ENCODE assay signal across 22 cellular contexts in the genomic region with DNA sequence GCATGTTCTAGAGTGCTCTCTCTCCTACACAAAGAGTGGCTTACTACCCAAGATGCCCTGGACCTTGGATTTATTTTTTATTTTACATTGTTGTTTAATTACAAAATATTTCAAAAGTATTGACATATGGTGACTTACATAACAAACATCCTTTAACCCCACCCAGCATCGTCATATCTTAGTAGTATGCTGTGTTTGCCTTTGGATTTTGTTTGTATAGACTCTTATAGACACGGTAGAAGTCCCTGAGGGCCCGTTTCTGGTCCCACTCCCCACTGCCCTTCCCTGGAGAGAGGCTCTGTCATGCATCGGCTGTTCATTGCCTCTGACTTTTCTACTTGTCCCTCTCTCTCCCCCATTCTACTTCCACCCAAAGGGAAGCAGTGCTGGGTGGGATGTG.
"Had no signal": no experiment of that assay in that cellular context is flagged by ENCODE, and none has a peak within 500 bp of the region (broad histone marks: within the 10 kb centered on the region; RNA-seq: fewer than 3 reads in every experiment).

No MANE protein-coding gene starts in this region.

- H3K27me3 ChIP-seq: cardiac muscle cell, gastroesophageal sphincter, neutrophil, ovary, right atrium auricular region, upper lobe of left lung had no signal

- DNase-seq: activated B cell treated with CpG ODN at 0.5 μM for 24 hours; activated CD4-positive, alpha-beta T cell treated with anti-CD3 and anti-CD28 coated beads for 36 hours; activated CD4-positive, alpha-beta T cell treated with anti-CD3 and anti-CD28 coated beads, Interleukin-2, amount 50 U/mL, for 4 hours; activated naive CD4-positive, alpha-beta T cell treated with anti-CD3 and anti-CD28 coated beads, Interleukin-2, amount 10 ng/mL, durations not matched to agents 7 days and 5 days; activated T-cell treated with anti-CD3 and anti-CD28 coated beads, Interleukin-2, amount 50 U/mL, for 4 hours; cortex of kidney; hypothalamus; left ventricle myocardium superior; mammary epithelial cell; ovary; psoas muscle; stimulated activated CD4-positive, alpha-beta T cell treated with anti-CD3 and anti-CD28 coated beads, Interleukin-4, amount 100 ng/mL, for 24 hours; stimulated activated naive CD4-positive, alpha-beta T cell treated with Interleukin-2 at 50 U/mL for 16 hours; T1000 had no signal

- H3K9me3 ChIP-seq: gastroesophageal sphincter, neutrophil, ovary, psoas muscle, right atrium auricular region, upper lobe of left lung had no signal

- H3K27ac ChIP-seq: cardiac muscle cell, epithelial cell of prostate, neutrophil, ovary, psoas muscle, right atrium auricular region, upper lobe of left lung had no signal

- H3K36me3 Mint-ChIP-seq: activated naive CD4-positive, alpha-beta T cell treated with anti-CD3 and anti-CD28 coated beads, Interleukin-2, amount 10 ng/mL, durations not matched to agents 7 days and 5 days; natural killer cell treated with Interleukin-12 subunit alpha and Interleukin-12 subunit beta and Interleukin-15 and Interleukin-18, amount 100 ng/mL, for 72 hours had no signal

- H3K27ac Mint-ChIP-seq: activated B cell treated with CpG ODN at 0.5 μM for 24 hours; activated CD4-positive, alpha-beta T cell treated with anti-CD3 and anti-CD28 coated beads for 36 hours; activated naive CD4-positive, alpha-beta T cell treated with anti-CD3 and anti-CD28 coated beads, Interleukin-2, amount 10 ng/mL, durations not matched to agents 7 days and 5 days; endodermal cell; natural killer cell treated with Interleukin-12 subunit alpha and Interleukin-12 subunit beta and Interleukin-15 and Interleukin-18, amount 100 ng/mL, for 72 hours had no signal

- H3K9me3 Mint-ChIP-seq: activated B cell treated with CpG ODN at 0.5 μM for 24 hours; activated naive CD4-positive, alpha-beta T cell treated with anti-CD3 and anti-CD28 coated beads, Interleukin-2, amount 10 ng/mL, durations not matched to agents 7 days and 5 days; activated T-cell treated with anti-CD3 and anti-CD28 coated beads, Interleukin-2, amount 50 U/mL, for 4 hours; endodermal cell; natural killer cell treated with Interleukin-12 subunit alpha and Interleukin-12 subunit beta and Interleukin-15 and Interleukin-18, amount 100 ng/mL, for 72 hours had no signal

- H3K27me3 Mint-ChIP-seq: activated B cell treated with CpG ODN at 0.5 μM for 24 hours; activated CD4-positive, alpha-beta T cell treated with anti-CD3 and anti-CD28 coated beads for 36 hours had no signal

- H3K36me3 ChIP-seq: cardiac muscle cell, gastroesophageal sphincter, neutrophil, ovary, right atrium auricular region, upper lobe of left lung had no signal

- H3K4me3 Mint-ChIP-seq: activated B cell treated with CpG ODN at 0.5 μM for 24 hours; activated CD4-positive, alpha-beta T cell treated with anti-CD3 and anti-CD28 coated beads for 36 hours; activated naive CD4-positive, alpha-beta T cell treated with anti-CD3 and anti-CD28 coated beads, Interleukin-2, amount 10 ng/mL, durations not matched to agents 7 days and 5 days; activated T-cell treated with anti-CD3 and anti-CD28 coated beads, Interleukin-2, amount 50 U/mL, for 4 hours; endodermal cell; natural killer cell treated with Interleukin-12 subunit alpha and Interleukin-12 subunit beta and Interleukin-15 and Interleukin-18, amount 100 ng/mL, for 72 hours had no signal

- H3K4me3 ChIP-seq: cardiac muscle cell, gastroesophageal sphincter, ovary, psoas muscle, right atrium auricular region, upper lobe of left lung had no signal

- H3K4me1 Mint-ChIP-seq: activated B cell treated with CpG ODN at 0.5 μM for 24 hours had no signal
